20 cellular contexts compared by ENCODE assay signal in the genomic region with DNA sequence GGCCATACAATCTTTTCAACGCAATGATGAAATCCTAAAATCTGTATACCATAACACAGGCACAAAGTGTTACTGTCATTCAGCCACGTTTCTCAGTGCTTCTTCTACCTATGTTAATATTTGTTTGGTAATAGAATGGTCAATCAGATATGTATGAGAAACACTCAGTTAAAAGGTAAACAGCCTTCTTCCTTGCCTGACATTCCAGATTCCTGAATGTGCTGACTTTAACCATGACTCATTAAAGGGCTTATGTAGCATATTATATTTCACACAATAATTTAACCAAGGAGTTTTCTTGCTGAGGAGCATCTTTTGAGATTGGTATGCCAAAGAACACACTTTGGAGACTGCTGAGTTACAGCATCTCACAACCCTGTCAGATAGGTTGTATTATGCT.
DNase-seq lines count a peak whose midpoint lies in the region; ATAC-seq and TF ChIP-seq lines count a peak whose summit lies in the region.
"Had no signal": no experiment of that assay in that cellular context is flagged by ENCODE, and none has a peak within 500 bp of the region (broad histone marks: within the 10 kb centered on the region; RNA-seq: fewer than 3 reads in every experiment).

No MANE protein-coding gene starts in this region.

- CTCF ChIA-PET in HEK293 (lab: Yijun Ruan, JAX) = no interaction called here

- H3K27me3 ChIP-seq in RWPE2 (ENCODE audit: insufficient read depth, poor library complexity, severe bottlenecking) = no peaks in the 10 kb centered on the region
- H3K27me3 ChIP-seq in stomach = no peaks in the 10 kb centered on the region
- H3K27me3 ChIP-seq: BE2C, body of pancreas, dorsolateral prefrontal cortex, ovary had no signal

- TF ChIP-seq EP300 in stomach (IDR thresholded peaks at IDR 0.05) = no peak

- TF ChIP-seq CTCF in HEK293 (tag by site-specific recombination; IDR thresholded peaks at IDR 0.05) = no peak
- no peak for TF ChIP-seq CTCF in RWPE2 (IDR thresholded peaks at IDR 0.05; ENCODE audit: poor library complexity, severe bottlenecking)
- no peak for TF ChIP-seq CTCF in stomach (IDR thresholded peaks at IDR 0.05)

- H3K27ac ChIP-seq in HEK293 (ENCODE audit: extremely low read depth, low read depth, low read length) = no peak overlapping the region
- H3K27ac ChIP-seq in RWPE2 (ENCODE audit: poor library complexity, severe bottlenecking) = no peak overlapping the region
- no peak overlapping the region for H3K27ac ChIP-seq in epithelial cell of prostate
- no peak overlapping the region for H3K27ac ChIP-seq in stomach
- H3K27ac ChIP-seq: body of pancreas, dorsolateral prefrontal cortex, KMS-11, ovary had no signal

- no peak for TF ChIP-seq POLR2A in stomach (IDR thresholded peaks at IDR 0.05)

- ATAC-seq in RWPE2 (ENCODE audit: low read depth) = peak; percentile 99
- ATAC-seq: body of pancreas, left cardiac atrium, T-helper 17 cell had no signal

- no peaks in the 10 kb centered on the region for H3K9me3 ChIP-seq in HEK293 (ENCODE audit: control insufficient read depth, insufficient read depth, low read depth, low read length)
- H3K9me3 ChIP-seq in RWPE2 (ENCODE audit: severe bottlenecking) = no peaks in the 10 kb centered on the region
- H3K9me3 ChIP-seq in stomach = no peaks in the 10 kb centered on the region
- H3K9me3 ChIP-seq: BE2C, body of pancreas, ovary had no signal

- H3K4me1 ChIP-seq in HEK293 (ENCODE audit: control insufficient read depth, insufficient read depth, low read length) = no peaks in the 10 kb centered on the region
- H3K4me1 ChIP-seq in RWPE2 (ENCODE audit: insufficient read depth, poor library complexity, severe bottlenecking) = peaks cover 3% of the 10 kb centered on the region
- no peaks in the 10 kb centered on the region for H3K4me1 ChIP-seq in stomach
- H3K4me1 ChIP-seq: BE2C, body of pancreas had no signal

- intact Hi-C loops in stomach (cut with DNase I; ENCODE audit: low total_unique reads) = no loop called here

- DNase-seq in RWPE2 (ENCODE audit: low spot score) (no peak), epithelial cell of prostate (ENCODE audit: low read depth, low spot score) (peak; percentile 49), renal cortical epithelial cell (ENCODE audit: low read depth) (peak; percentile 21), putamen (ENCODE audit: low spot score) (no peak), stomach (no peak), medulla oblongata (ENCODE audit: extremely low spot score) (no peak)
- DNase-seq: activated effector memory CD4-positive, alpha-beta T cell treated with anti-CD3 and anti-CD28 coated beads, Interleukin-2, amount 50 U/mL, for 16 hours; BE2C; body of pancreas; DMS153; dorsolateral prefrontal cortex; left cardiac atrium; NCI-H1105; NCI-H2171 treated with DMSO at 0.1 percent for 48 hours; NCI-H82; ovary; stimulated activated CD4-positive, alpha-beta T cell treated with anti-CD3 and anti-CD28 coated beads, Interleukin-4, amount 100 ng/mL, for 4 hours; T-helper 17 cell had no signal

- H3K4me3 ChIP-seq in HEK293 (ENCODE audit: low read depth, low read length) = no peak overlapping the region
- H3K4me3 ChIP-seq in RWPE2 (ENCODE audit: severe bottlenecking) = no peak overlapping the region
- H3K4me3 ChIP-seq in stomach = no peak overlapping the region
- H3K4me3 ChIP-seq: body of pancreas, dorsolateral prefrontal cortex, ovary had no signal

- H3K36me3 ChIP-seq in HEK293 (ENCODE audit: control insufficient read depth in 2 of 2, insufficient read depth in 1 of 2, low read length in 2 of 2) (no peaks in the 10 kb centered on the region), RWPE2 (ENCODE audit: low read depth) (no peaks in the 10 kb centered on the region), stomach (no peaks in the 10 kb centered on the region)
- H3K36me3 ChIP-seq: BE2C, ovary had no signal

- POLR2A ChIA-PET in HEK293 (lab: Yijun Ruan, JAX) = no interaction called here

- 40 to 57% (median 53%) methylated on average over 2 of the region's 2 CpGs for WGBS in stomach, 5 donors

TF ChIP-seq in HEK293, 187 proteins besides CTCF, POLR2A, EP300 and RAD21:
- no peak for TF ChIP-seq ATF2 (tag by site-specific recombination; IDR thresholded peaks at IDR 0.05; ENCODE audit: low read depth)
- TF ChIP-seq ZSCAN18 (tag by site-specific recombination; IDR thresholded peaks at IDR 0.05) = no peak
- 0 out of 2 replicates have a peak, but pooled peaks have one; percentile 9 for TF ChIP-seq SP3 (tag by site-specific recombination; IDR thresholded peaks at IDR 0.05)
- no peak for TF ChIP-seq MZF1 (tag by site-specific recombination; IDR thresholded peaks at IDR 0.05; ENCODE audit: borderline replicate concordance)

Comparison
In these comparisons a context has a peak if more than half of its experiments do, and no peak if none do; other contexts are left out.
1. DNase-seq: peak in epithelial cell of prostate (single experiment) and renal cortical epithelial cell (single experiment); none in RWPE2 (single experiment), putamen (single experiment), stomach (single experiment) and medulla oblongata (single experiment).